Comparison of ENCODE assay signal across 9 cellular contexts in genomic region chr7:150787321-150788281, GRCh38. TPM values are rescaled to one million over a fixed set of nuclear protein-coding genes. Genes with fewer than 3 reads are reported as not detected.
DNase-seq lines count a peak whose midpoint lies in the region; ATAC-seq, FAIRE-seq and TF ChIP-seq lines count a peak whose summit lies in the region.
"Had no signal": no experiment of that assay in that cellular context is flagged by ENCODE, and none has a peak within 500 bp of the region (broad histone marks: within the 10 kb centered on the region; RNA-seq: fewer than 3 reads in every experiment).

No MANE protein-coding gene starts in this region.

- H3K36me3 ChIP-seq in endocrine pancreas (ENCODE audit: control insufficient read depth, insufficient read depth, low read length): no peaks in the 10 kb centered on the region
- no peaks in the 10 kb centered on the region for H3K36me3 ChIP-seq in pancreas
- no peaks in the 10 kb centered on the region for H3K36me3 ChIP-seq in PC-9 (ENCODE audit: low read depth)

- no peaks in the 10 kb centered on the region for H3K9me2 ChIP-seq in PC-9 (ENCODE audit: insufficient read depth)

- ATAC-seq in pancreas: peak in 3 of 4 donors; percentile 43 to 48 (median 45)

- H3F3A ChIP-seq in PC-9 (ENCODE audit: insufficient read depth, low read depth): no peaks in the 10 kb centered on the region

- H3K4me3 ChIP-seq in endocrine pancreas (ENCODE audit: control insufficient read depth, insufficient read depth, low read length) (no peak overlapping the region), pancreas (no peak overlapping the region), PC-9 (no peak overlapping the region)

- H3K79me2 ChIP-seq in PC-9 (ENCODE audit: low read depth): no peaks in the 10 kb centered on the region

- FAIRE-seq in pancreas (lab: Jason Lieb, UNC): no peak

- H3K27me3 ChIP-seq in endocrine pancreas (ENCODE audit: control insufficient read depth, insufficient read depth, low read length) (no peaks in the 10 kb centered on the region), pancreas (no peaks in the 10 kb centered on the region), PC-9 (ENCODE audit: insufficient read depth, low read depth) (peaks cover 98% of the 10 kb centered on the region)

- H3K4me1 ChIP-seq in endocrine pancreas (ENCODE audit: control insufficient read depth, insufficient read depth, low read length): no peaks in the 10 kb centered on the region
- peaks cover 0 to 12% (median 0%) of the 10 kb centered on the region in 3 donors for H3K4me1 ChIP-seq in pancreas
- no peaks in the 10 kb centered on the region for H3K4me1 ChIP-seq in PC-9 (replicated peaks; ENCODE audit: insufficient read depth)

- peak overlapping the region; percentile 30 for H3K9ac ChIP-seq in endocrine pancreas (ENCODE audit: control insufficient read depth, insufficient read depth, low read length)

- DNase-seq in GDM1 (lab: John Stamatoyannopoulos, UW) (peak; percentile 56), NCI-H1092 (lab: John Stamatoyannopoulos, UW) (peak; percentile 15), pancreas (no peak), germinal center (ENCODE audit: low spot score) (no peak), amniotic stem cell (lab: John Stamatoyannopoulos, UW) (no peak), GM19238 (ENCODE audit: insufficient read length, low spot score) (no peak), PC-9 (no peak)

- H3K9me3 ChIP-seq in endocrine pancreas (ENCODE audit: control insufficient read depth, low read length): no peaks in the 10 kb centered on the region
- H3K9me3 ChIP-seq in pancreas: no peaks in the 10 kb centered on the region
- no peaks in the 10 kb centered on the region for H3K9me3 ChIP-seq in PC-9 (ENCODE audit: insufficient read depth, low read depth)

- no peak overlapping the region for H2AFZ ChIP-seq in PC-9

- 47 to 50% methylated on average over 10 of the region's 10 CpGs for WGBS in pancreas, 2 donors

- BruUV-seq in PC-9 (replicated peaks; lab: Mats Ljungman, UMichigan): no TSS peak

- intact Hi-C loops in pancreas (cut with DNase I) (loop anchor here in 1 of 3 donors (5.0 kb wide), 1 partner anchor 90 kb away; no protein-coding TSS in a partner anchor), PC-9 (cut with micrococcal nuclease; ENCODE audit: unreplicated experiment) (no loop called here)

- no peak overlapping the region for H3K4me2 ChIP-seq in PC-9

- CTCF ChIA-PET in PC-9 (lab: Charles Lee): interaction anchor here (0.6 kb wide), 1 partner anchor 500 kb away, joined by 4 read pairs; no protein-coding TSS in a partner anchor

- POLR2A ChIA-PET in PC-9 (lab: Charles Lee; ENCODE audit: unreplicated experiment): no interaction called here

- TF ChIP-seq CTCF in pancreas (IDR thresholded peaks at IDR 0.05) (no peak), PC-9 (conservative IDR thresholded peaks at IDR 0.05) (no peak)

- peak overlapping the region in 2 of 4 donors; percentile 28 to 60 for H3K27ac ChIP-seq in pancreas
- H3K27ac ChIP-seq in PC-9: no peak overlapping the region
- H3K27ac ChIP-seq: epithelial cell of prostate had no signal

- H4K20me1 ChIP-seq in PC-9 (ENCODE audit: insufficient read depth): no peaks in the 10 kb centered on the region

RNA-seq across cellular contexts. Expression of gene TMEM176B, which starts 12.6 kb away (rescaled TPM):
- total RNA-seq in pancreas (10 to 100 TPM; 20.9 to 41.2 (median 30.5) TPM), PC-9 (2021) (1.9 and 2.3 TPM in 2 replicates)
- polyA plus RNA-seq in pancreas: 10 to 100 TPM; 16.4 to 83.9 TPM

RNA-seq across cellular contexts. Expression of gene TMEM176A, which starts 13.0 kb away (rescaled TPM):
- total RNA-seq in pancreas (10 to 100 TPM; 13.8 to 27.7 (median 17.7) TPM), PC-9 (2021) (not detected in 2 replicates)
- polyA plus RNA-seq in pancreas: 10 to 100 TPM; 17.4 to 66.9 TPM

RNA-seq across cellular contexts. Expression of gene GIMAP5, which starts 50.4 kb away (rescaled TPM):
- total RNA-seq in pancreas: 1 to 10 TPM in 5 of 6 donors, under 1 TPM in 1; 0.83 to 4.1 (median 2.8) TPM
- 10 to 100 TPM in 1 of 2 donors, 1 to 10 TPM in 1; 7.6 to 17.3 TPM for polyA plus RNA-seq in pancreas
- total RNA-seq in PC-9 (2021): not detected in 2 replicates

Comparison
In these comparisons a context has a peak if more than half of its experiments do, and no peak if none do; other contexts are left out.
1. DNase-seq: peak in GDM1 (single experiment) and NCI-H1092 (single experiment); none in pancreas (0 of 6), germinal center (single experiment), amniotic stem cell (single experiment), GM19238 (single experiment) and PC-9 (0 of 2).
2. RNA of gene TMEM176A, which starts 13.0 kb away (total RNA-seq): 13.8 to 27.7 TPM in pancreas; not detected in PC-9; every median in the first group is over 10 times any median in the second.